In genomic region chr20:50690979-50691584, GRCh38 we compare ENCODE assay signal across 10 cellular contexts. TPM values are rescaled to one million over a fixed set of nuclear protein-coding genes. Genes with fewer than 3 reads are reported as not detected.
DNase-seq lines count a peak whose midpoint lies in the region; ATAC-seq, FAIRE-seq and TF ChIP-seq lines count a peak whose summit lies in the region.
"Had no signal": no experiment of that assay in that cellular context is flagged by ENCODE, and none has a peak within 500 bp of the region (broad histone marks: within the 10 kb centered on the region; RNA-seq: fewer than 3 reads in every experiment).

TSS of gene RIPOR3 (minus strand) at chr20:50691542. CDS start at chr20:50691128, 414 bp downstream.

- H3K4me3 ChIP-seq in epithelial cell of proximal tubule (ENCODE audit: low read depth, low read length) (peak within 1 kb of the TSS; percentile 47), mucosa of stomach (ENCODE audit: low read length) (no peak within 1 kb of the TSS), uterus (peak within 1 kb of the TSS; percentile 50 to 52)

- DNase-seq in Right ventricle myocardium inferior (ENCODE audit: missing footprints) = peak; percentile 74
- no peak for DNase-seq in cardiac septum (ENCODE audit: low spot score)
- DNase-seq in epithelial cell of proximal tubule (ENCODE audit: low read depth) = no peak
- peak; percentile 50 to 52 for DNase-seq in uterus
- no peak for DNase-seq in frontal cortex (ENCODE audit: low spot score in 2 of 2)
- DNase-seq in D721Med (ENCODE audit: insufficient read length, low spot score) = no peak
- no peak for DNase-seq in 8988T

- H3K27ac ChIP-seq in uterus = peak within 1 kb of the TSS; percentile 88 to 89

- peak within 1 kb of the TSS; percentile 48 for H3K9ac ChIP-seq in mucosa of stomach (ENCODE audit: low read length)

- H3K27me3 ChIP-seq in mucosa of stomach (ENCODE audit: control insufficient read depth, insufficient read depth, low read length) (peaks cover 25% of the 10 kb centered on the region), uterus (no peaks in the 10 kb centered on the region)

- FAIRE-seq in frontal cortex (lab: Jason Lieb, UNC) (no peak), D721Med (lab: Jason Lieb, UNC) (no peak)
- FAIRE-seq: endometrium had no signal

- TF ChIP-seq POLR2A in uterus (IDR thresholded peaks at IDR 0.05) = no peak

- peaks cover 24% of the 10 kb centered on the region for H3K4me1 ChIP-seq in mucosa of stomach (ENCODE audit: control insufficient read depth, insufficient read depth, low read length)
- H3K4me1 ChIP-seq in uterus = no peaks in the 10 kb centered on the region

- H3K36me3 ChIP-seq in mucosa of stomach (ENCODE audit: control insufficient read depth, insufficient read depth, low read length) = no peaks in the 10 kb centered on the region
- no peaks in the 10 kb centered on the region for H3K36me3 ChIP-seq in uterus

- TF ChIP-seq CTCF in epithelial cell of proximal tubule (conservative IDR thresholded peaks at IDR 0.05; ENCODE audit: low read depth, low read length) (no peak), uterus (IDR thresholded peaks at IDR 0.05) (no peak), D721Med (IDR thresholded peaks at IDR 0.05; ENCODE audit: insufficient read depth, missing control alignments) (no peak)

- no peaks in the 10 kb centered on the region for H3K9me3 ChIP-seq in mucosa of stomach (ENCODE audit: control insufficient read depth, low read length)
- no peaks in the 10 kb centered on the region for H3K9me3 ChIP-seq in uterus

- intact Hi-C loops in Right ventricle myocardium inferior (cut with DNase I) (loop anchor here (10.0 kb wide), 1 partner anchor 56 kb away; no protein-coding TSS in a partner anchor), cardiac septum (cut with DNase I) (no loop called here), uterus (cut with DNase I; ENCODE audit: low total_unique reads) (no loop called here)

- peak; percentile 38 for ATAC-seq in Right ventricle myocardium inferior

RNA-seq across cellular contexts. Expression of gene RIPOR3, which starts in this region (rescaled TPM):
- total RNA-seq in Right ventricle myocardium inferior = 8.3 TPM
- 3.4 TPM for total RNA-seq in cardiac septum
- 0.29 and 1.8 TPM in 2 replicates for total RNA-seq in epithelial cell of proximal tubule
- 10 to 100 TPM in 3 of 4 donors, 1 to 10 TPM in 1; 9.1 to 85.4 (median 17.8) TPM for total RNA-seq in uterus
- 0.41 TPM for total RNA-seq in frontal cortex
- total RNA-seq: LHCN-M2 had no signal

Comparison
In these comparisons a context has a peak if more than half of its experiments do, and no peak if none do; other contexts are left out.
1. DNase-seq: peak in Right ventricle myocardium inferior (single experiment) and uterus (2 of 2); none in cardiac septum (single experiment), epithelial cell of proximal tubule (single experiment), frontal cortex (0 of 2), D721Med (single experiment) and 8988T (single experiment).